ENCODE assay signal across 8 cellular contexts in the genomic region with DNA sequence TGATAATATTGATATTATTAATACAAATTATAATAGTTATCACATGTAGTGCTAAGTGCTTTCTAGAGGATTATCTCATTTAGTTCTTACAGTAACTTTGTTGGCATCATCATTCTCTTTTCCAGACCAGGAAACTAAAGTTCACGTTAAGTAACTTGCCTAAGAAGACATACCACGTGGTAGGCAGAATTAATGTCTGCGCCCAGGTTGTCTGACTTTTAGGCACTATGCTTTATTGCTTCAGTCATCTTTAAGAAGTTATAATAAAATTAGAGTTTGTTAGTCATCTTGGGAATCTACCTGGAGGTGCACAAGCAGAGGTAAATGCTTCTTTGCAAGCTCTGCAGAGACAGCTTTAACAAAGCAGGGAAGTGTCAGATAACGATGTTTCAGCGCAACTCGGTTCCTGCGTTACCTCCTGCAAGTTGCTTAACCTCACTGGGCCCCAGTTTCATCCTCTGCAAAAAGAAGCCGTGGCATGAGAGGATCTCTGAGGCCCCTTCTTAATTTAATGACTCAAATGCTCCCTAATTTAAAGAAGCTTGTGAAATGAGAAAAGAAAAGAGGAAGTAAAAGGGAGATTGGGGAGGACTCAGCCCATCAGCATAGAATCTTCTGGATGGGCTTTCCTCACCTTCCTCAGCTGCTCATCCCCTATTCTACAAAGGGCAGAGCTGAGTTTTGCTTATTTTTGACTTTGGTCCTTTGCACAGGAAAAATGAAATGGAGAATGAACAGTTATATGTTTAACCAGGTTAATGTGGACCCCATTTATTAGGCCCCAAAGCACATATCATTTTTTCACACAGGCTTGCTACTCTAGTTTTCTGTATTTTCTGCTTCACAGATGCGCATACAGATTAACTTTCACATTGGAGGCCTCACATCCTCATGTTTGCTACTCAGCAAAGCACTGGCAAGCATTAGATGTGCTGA. TPM values are rescaled to one million over a fixed set of nuclear protein-coding genes. Genes with fewer than 3 reads are reported as not detected.
DNase-seq lines count a peak whose midpoint lies in the region; ATAC-seq and TF ChIP-seq lines count a peak whose summit lies in the region.

No MANE protein-coding gene starts in this region.

- intact Hi-C loops in ascending aorta (cut with DNase I) = no loop called here
- intact Hi-C loops in upper lobe of right lung (cut with DNase I) = no loop called here
- intact Hi-C loops in Caco-2 (cut with micrococcal nuclease; ENCODE audit: unreplicated experiment) = no loop called here
- intact Hi-C loops in PC-3 (cut with micrococcal nuclease) = no loop called here

- peaks cover 4% of the 10 kb centered on the region for H3K36me3 ChIP-seq in GM06990 (ENCODE audit: control insufficient read depth, insufficient read depth, low read length)
- H3K36me3 ChIP-seq in KOPT-K1 (ENCODE audit: insufficient read depth, low read length) = peaks cover 80% of the 10 kb centered on the region
- no peaks in the 10 kb centered on the region for H3K36me3 ChIP-seq in ascending aorta
- H3K36me3 ChIP-seq in upper lobe of right lung = no peaks in the 10 kb centered on the region
- H3K36me3 ChIP-seq in Caco-2 (ENCODE audit: control insufficient read depth, insufficient read depth, low read length) = no peaks in the 10 kb centered on the region
- H3K36me3 ChIP-seq in PC-3 (ENCODE audit: low read depth, low read length) = no peaks in the 10 kb centered on the region

- peaks cover 20% of the 10 kb centered on the region for H3K9me3 Mint-ChIP-seq in Caco-2 (ENCODE audit: unreplicated experiment)

- H3K4me1 ChIP-seq in ascending aorta (peaks cover 6 to 40% of the 10 kb centered on the region in 2 donors), upper lobe of right lung (peaks cover 55% of the 10 kb centered on the region), Caco-2 (peaks cover 12% of the 10 kb centered on the region), PC-3 (ENCODE audit: insufficient read depth, low read length) (peaks cover 23% of the 10 kb centered on the region)

- TF ChIP-seq CTCF in GM06990 (IDR thresholded peaks at IDR 0.05; ENCODE audit: insufficient read depth, low read length, poor library complexity, severe bottlenecking) = no peak
- no peak for TF ChIP-seq CTCF in ascending aorta (IDR thresholded peaks at IDR 0.05)
- no peak for TF ChIP-seq CTCF in upper lobe of right lung (IDR thresholded peaks at IDR 0.05)
- TF ChIP-seq CTCF in Caco-2 (IDR thresholded peaks at IDR 0.05; ENCODE audit: insufficient read depth in 1 of 2, low read depth in 1 of 2, low read length in 1 of 2, severe bottlenecking in 1 of 2, unreplicated experiment in 1 of 2) = no peak
- no peak for TF ChIP-seq CTCF in PC-3 (conservative IDR thresholded peaks at IDR 0.05; ENCODE audit: low read depth, low read length)

- no peaks in the 10 kb centered on the region for H3K36me3 Mint-ChIP-seq in Caco-2 (ENCODE audit: insufficient read depth, unreplicated experiment)

- H3K4me1 Mint-ChIP-seq in Caco-2 (ENCODE audit: low read depth, unreplicated experiment) = peaks cover 7% of the 10 kb centered on the region

- H3K9ac ChIP-seq in PC-3 (ENCODE audit: low read length) = no peak overlapping the region

- POLR2A ChIA-PET in Caco-2 (lab: Charles Lee) (no interaction called here), PC-3 (lab: Charles Lee; ENCODE audit: unreplicated experiment) (no interaction called here)

- H4K20me1 ChIP-seq in PC-3 (ENCODE audit: low read length) = no peaks in the 10 kb centered on the region

- H3K27ac Mint-ChIP-seq in Caco-2 (ENCODE audit: unreplicated experiment) = no peak overlapping the region

- H3K27ac ChIP-seq in KOPT-K1 (ENCODE audit: low read depth, low read length, poor library complexity, severe bottlenecking) (peak overlapping the region; percentile 99), ascending aorta (peak overlapping the region; percentile 29 to 70), upper lobe of right lung (peak overlapping the region; percentile 85), PC-3 (ENCODE audit: low read length) (no peak overlapping the region)

- BruUV-seq in Caco-2 (replicated peaks; lab: Mats Ljungman, UMichigan) (no TSS peak), PC-3 (replicated peaks; lab: Mats Ljungman, UMichigan) (no TSS peak)

- H3K27me3 ChIP-seq in GM06990 (replicated peaks; ENCODE audit: control insufficient read depth, insufficient read depth, low read length) = no peaks in the 10 kb centered on the region
- H3K27me3 ChIP-seq in ascending aorta = no peaks in the 10 kb centered on the region
- H3K27me3 ChIP-seq in upper lobe of right lung = no peaks in the 10 kb centered on the region
- no peaks in the 10 kb centered on the region for H3K27me3 ChIP-seq in Caco-2 (replicated peaks; ENCODE audit: control insufficient read depth, insufficient read depth, low read length)
- H3K27me3 ChIP-seq in PC-3 (ENCODE audit: low read length) = no peaks in the 10 kb centered on the region

- peak overlapping the region; percentile 29 for H3K4me3 ChIP-seq in GM06990 (replicated peaks; ENCODE audit: low read depth, low read length)
- no peak overlapping the region for H3K4me3 ChIP-seq in ascending aorta
- H3K4me3 ChIP-seq in upper lobe of right lung = peak overlapping the region; percentile 60
- no peak overlapping the region for H3K4me3 ChIP-seq in Caco-2 (ENCODE audit: low read depth, low read length)
- H3K4me3 ChIP-seq in PC-3 (ENCODE audit: low read length) = no peak overlapping the region

- no peaks in the 10 kb centered on the region for H3K79me2 ChIP-seq in PC-3 (ENCODE audit: low read length)

- ATAC-seq in GM21390 (IDR thresholded peaks at IDR 0.05; ENCODE audit: unreplicated experiment) = peak; percentile 42
- no peak for ATAC-seq in upper lobe of right lung
- ATAC-seq in PC-3 = no peak

- CTCF ChIA-PET in Caco-2 (lab: Charles Lee) (no interaction called here), PC-3 (lab: Charles Lee) (no interaction called here)

- H3K27me3 Mint-ChIP-seq in Caco-2 (ENCODE audit: insufficient read depth, unreplicated experiment) = no peaks in the 10 kb centered on the region

- H3K4me3 Mint-ChIP-seq in Caco-2 (ENCODE audit: unreplicated experiment) = no peak overlapping the region

- no peak overlapping the region for H2AFZ ChIP-seq in PC-3 (ENCODE audit: low read length)

- no peaks in the 10 kb centered on the region for H3K9me3 ChIP-seq in KOPT-K1 (ENCODE audit: insufficient read depth, low read length, poor library complexity, severe bottlenecking)
- no peaks in the 10 kb centered on the region for H3K9me3 ChIP-seq in ascending aorta
- H3K9me3 ChIP-seq in upper lobe of right lung = no peaks in the 10 kb centered on the region
- no peaks in the 10 kb centered on the region for H3K9me3 ChIP-seq in Caco-2
- no peaks in the 10 kb centered on the region for H3K9me3 ChIP-seq in PC-3 (ENCODE audit: low read length)

- DNase-seq in GM06990 (ENCODE audit: extremely low read depth, insufficient read length) (peak; percentile 76), ascending aorta (ENCODE audit: low spot score in 2 of 2) (no peak), upper lobe of right lung (no peak), Caco-2 (no peak), PC-3 (no peak), NCI-H1105 treated with DMSO at 0.1 percent for 48 hours (lab: John Stamatoyannopoulos, UW) (no peak)

- no peaks in the 10 kb centered on the region for H3K9me2 ChIP-seq in PC-3 (replicated peaks; ENCODE audit: low read length)

- no peak overlapping the region for H3K4me2 ChIP-seq in PC-3 (ENCODE audit: low read length)

- H3F3A ChIP-seq in PC-3 (ENCODE audit: low read length, unreplicated experiment) = no peaks in the 10 kb centered on the region

RNA-seq across cellular contexts. Expression of gene ARHGDIB, which starts 5.3 kb away (rescaled TPM):
- total RNA-seq in ascending aorta = 87.1 TPM
- 228 TPM for total RNA-seq in upper lobe of right lung
- 15.9 and 21.1 TPM in 2 replicates for total RNA-seq in Caco-2 (2022)
- total RNA-seq in PC-3 (2014; rRNA removed) = 10.4 and 12.4 TPM in 2 replicates

RNA-seq across cellular contexts. Expression of gene PDE6H, which starts 16.7 kb away (rescaled TPM):
- total RNA-seq in ascending aorta (not detected), upper lobe of right lung (not detected), Caco-2 (2022) (not detected in 2 replicates), PC-3 (2014; rRNA removed) (not detected in 2 replicates)

RNA-seq across cellular contexts. Expression of gene ERP27, which starts 17.8 kb away (rescaled TPM):
- total RNA-seq in ascending aorta (not detected), upper lobe of right lung (9.7 TPM), Caco-2 (2022) (0.98 and 1.1 TPM in 2 replicates), PC-3 (2014; rRNA removed) (not detected in 2 replicates)

Comparison
In these comparisons a context has a peak if more than half of its experiments do, and no peak if none do; other contexts are left out.
1. H3K4me3 ChIP-seq: peak in GM06990 (single experiment) and upper lobe of right lung (single experiment); none in ascending aorta (0 of 2), Caco-2 (single experiment) and PC-3 (single experiment).